ENCODE assay signal across 17 cellular contexts in the genomic region with DNA sequence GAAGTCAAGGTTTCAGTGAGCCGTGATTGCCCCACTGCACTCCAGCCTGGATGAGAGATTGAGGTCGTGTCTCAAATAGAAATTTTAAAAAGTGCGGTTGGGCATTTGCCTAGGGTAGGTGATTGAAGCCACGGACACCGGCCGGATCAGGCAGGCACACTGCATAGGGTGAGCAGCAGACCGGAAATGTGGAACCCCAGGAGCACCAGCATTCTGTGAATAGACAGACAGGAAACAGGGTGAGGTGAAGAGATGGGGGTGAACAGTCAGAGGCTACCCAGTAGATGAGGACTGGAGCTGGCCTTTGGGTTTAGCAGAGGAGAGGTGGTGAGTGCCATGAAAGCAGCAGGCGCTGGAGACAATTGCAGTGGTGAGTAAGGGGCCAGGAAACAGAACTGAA. TPM values are rescaled to one million over a fixed set of nuclear protein-coding genes. Genes with fewer than 3 reads are reported as not detected.
DNase-seq lines count a peak whose midpoint lies in the region; ATAC-seq, FAIRE-seq and TF ChIP-seq lines count a peak whose summit lies in the region.
"Had no signal": no experiment of that assay in that cellular context is flagged by ENCODE, and none has a peak within 500 bp of the region (broad histone marks: within the 10 kb centered on the region; RNA-seq: fewer than 3 reads in every experiment).

No MANE protein-coding gene starts in this region.

- H3K36me3 ChIP-seq in CD4-positive, alpha-beta memory T cell (ENCODE audit: insufficient read depth, low read length), result no peaks in the 10 kb centered on the region
- H3K36me3 ChIP-seq in astrocyte (ENCODE audit: insufficient read depth, low read length), result no peaks in the 10 kb centered on the region
- H3K36me3 ChIP-seq in aorta (ENCODE audit: control insufficient read depth in 1 of 2, insufficient read depth in 2 of 2, low read length in 1 of 2), result peaks cover 0 to 2% of the 10 kb centered on the region in 2 donors
- H3K36me3 ChIP-seq: Peyer's patch had no signal

- TF ChIP-seq CTCF in astrocyte (IDR thresholded peaks at IDR 0.05; ENCODE audit: insufficient read depth, low read depth, low read length), result no peak
- TF ChIP-seq CTCF in nephron progenitor cell (IDR thresholded peaks at IDR 0.05), result no peak

- CTCF ChIA-PET in CD4-positive, alpha-beta memory T cell (lab: Charles Lee; ENCODE audit: partially characterized antibody), result no interaction called here

- no peaks in the 10 kb centered on the region for H3K27me3 ChIP-seq in CD4-positive, alpha-beta memory T cell (ENCODE audit: insufficient read depth, low read length)
- H3K27me3 ChIP-seq in astrocyte (ENCODE audit: insufficient read depth, low read length) (no peaks in the 10 kb centered on the region), aorta (ENCODE audit: control insufficient read depth in 1 of 2, insufficient read depth in 2 of 2, low read length in 1 of 2) (no peaks in the 10 kb centered on the region)
- H3K27me3 ChIP-seq: Peyer's patch had no signal

- H3K27ac Mint-ChIP-seq in CD4-positive, alpha-beta memory T cell, result peak overlapping the region in 4 of 7 donors; percentile 10 to 63 (median 42)
- H3K27ac Mint-ChIP-seq in astrocyte (ENCODE audit: unreplicated experiment) (peak overlapping the region; percentile 30), nephron progenitor cell (peak overlapping the region; percentile 61)

- peaks cover 80% of the 10 kb centered on the region for H3K79me2 ChIP-seq in astrocyte (ENCODE audit: insufficient read depth, low read length)
- H3K79me2 ChIP-seq: parathyroid adenoma had no signal

- no peak overlapping the region for H3K4me3 Mint-ChIP-seq in CD4-positive, alpha-beta memory T cell
- H3K4me3 Mint-ChIP-seq in astrocyte (ENCODE audit: unreplicated experiment) (no peak overlapping the region), nephron progenitor cell (peak overlapping the region; percentile 63)
- H3K4me3 Mint-ChIP-seq: activated B cell treated with CpG ODN at 0.5 μM for 24 hours had no signal

- no peaks in the 10 kb centered on the region for H3K27me3 Mint-ChIP-seq in CD4-positive, alpha-beta memory T cell
- no peaks in the 10 kb centered on the region for H3K27me3 Mint-ChIP-seq in astrocyte (ENCODE audit: low read depth, unreplicated experiment)
- peaks cover 5% of the 10 kb centered on the region for H3K27me3 Mint-ChIP-seq in nephron progenitor cell (ENCODE audit: low read depth, poor library complexity)
- H3K27me3 Mint-ChIP-seq: activated B cell treated with CpG ODN at 0.5 μM for 24 hours had no signal

- 81 to 86% methylated on average over 8 of the region's 8 CpGs for WGBS in aorta, 2 donors

- no peak overlapping the region for H3K4me2 ChIP-seq in astrocyte (ENCODE audit: low read length)

- peaks cover 23 to 26% of the 10 kb centered on the region in 2 donors for H3K36me3 Mint-ChIP-seq in CD4-positive, alpha-beta memory T cell
- H3K36me3 Mint-ChIP-seq in astrocyte (ENCODE audit: low read depth, unreplicated experiment) (peaks cover 11% of the 10 kb centered on the region), nephron progenitor cell (ENCODE audit: low read depth) (peaks cover 27% of the 10 kb centered on the region)

- no peak for DNase-seq in CD4-positive, alpha-beta memory T cell
- peak; percentile 26 to 41 for DNase-seq in Kasumi-1 (lab: John Stamatoyannopoulos, UW)
- DNase-seq in astrocyte (ENCODE audit: low read depth), result no peak
- DNase-seq in nephron progenitor cell, result no peak
- no peak for DNase-seq in left cardiac atrium
- DNase-seq in aorta, result no peak
- no peak for DNase-seq in NCI-H1092 (lab: John Stamatoyannopoulos, UW)
- no peak for DNase-seq in NCI-H510A (lab: John Stamatoyannopoulos, UW)
- DNase-seq: activated B cell treated with CpG ODN at 0.5 μM for 24 hours; anterior cingulate cortex; cerebellar nuclear complex; hypothalamus; NCI-H1092 treated with DMSO at 0.1 percent for 48 hours; Peyer's patch; stimulated activated CD4-positive, alpha-beta T cell treated with anti-CD3 and anti-CD28 coated beads, Interleukin-2, amount 100 ng/mL, for 24 hours had no signal

- peaks cover 55% of the 10 kb centered on the region for H4K20me1 ChIP-seq in astrocyte (ENCODE audit: insufficient read depth, low read length)

- no peak for ATAC-seq in left cardiac atrium
- no peak for ATAC-seq in aorta (ENCODE audit: low FRiP score)

- no peak overlapping the region for H3K9ac ChIP-seq in astrocyte (ENCODE audit: low read length)
- H3K9ac ChIP-seq: parathyroid adenoma had no signal

- H3K4me1 ChIP-seq in CD4-positive, alpha-beta memory T cell (ENCODE audit: insufficient read depth, low read length), result no peaks in the 10 kb centered on the region
- H3K4me1 ChIP-seq in astrocyte (ENCODE audit: insufficient read depth, low read length) (no peaks in the 10 kb centered on the region), aorta (ENCODE audit: control insufficient read depth in 1 of 2, insufficient read depth in 2 of 2, low read length in 2 of 2) (no peaks in the 10 kb centered on the region)
- H3K4me1 ChIP-seq: parathyroid adenoma, Peyer's patch had no signal

- no peaks in the 10 kb centered on the region for H3K9me3 ChIP-seq in CD4-positive, alpha-beta memory T cell (ENCODE audit: control insufficient read depth in 1 of 2, low read length in 2 of 2)
- no peaks in the 10 kb centered on the region for H3K9me3 ChIP-seq in astrocyte (ENCODE audit: insufficient read depth, low read depth, low read length)
- no peaks in the 10 kb centered on the region for H3K9me3 ChIP-seq in aorta (ENCODE audit: control insufficient read depth, low read length)
- H3K9me3 ChIP-seq: Peyer's patch had no signal

- no peak for FAIRE-seq in astrocyte (lab: Jason Lieb, UNC)
- FAIRE-seq: GM12891 had no signal

- no peak overlapping the region for H3K4me3 ChIP-seq in CD4-positive, alpha-beta memory T cell (ENCODE audit: low read length in 2 of 2)
- no peak overlapping the region for H3K4me3 ChIP-seq in astrocyte (ENCODE audit: insufficient read depth, low read depth, low read length)
- no peak overlapping the region for H3K4me3 ChIP-seq in aorta (ENCODE audit: low read length in 2 of 2)
- H3K4me3 ChIP-seq: Peyer's patch had no signal

- H3K27ac ChIP-seq in CD4-positive, alpha-beta memory T cell (ENCODE audit: low read depth, low read length), result no peak overlapping the region
- H3K27ac ChIP-seq in astrocyte (ENCODE audit: low read depth, low read length), result no peak overlapping the region
- no peak overlapping the region for H3K27ac ChIP-seq in aorta (ENCODE audit: low read depth in 1 of 2, low read length in 2 of 2)
- H3K27ac ChIP-seq: parathyroid adenoma, Peyer's patch had no signal

- POLR2A ChIA-PET in CD4-positive, alpha-beta memory T cell (lab: Charles Lee; ENCODE audit: partially characterized antibody), result no interaction called here

- peaks cover 9 to 23% (median 19%) of the 10 kb centered on the region in 4 donors for H3K4me1 Mint-ChIP-seq in CD4-positive, alpha-beta memory T cell
- peaks cover 18% of the 10 kb centered on the region for H3K4me1 Mint-ChIP-seq in astrocyte (ENCODE audit: low read depth, unreplicated experiment)
- peaks cover 36% of the 10 kb centered on the region for H3K4me1 Mint-ChIP-seq in nephron progenitor cell

- H2AFZ ChIP-seq in astrocyte (ENCODE audit: low read depth, low read length), result no peak overlapping the region
- H2AFZ ChIP-seq: parathyroid adenoma had no signal

- H3K9me3 Mint-ChIP-seq in CD4-positive, alpha-beta memory T cell, result no peaks in the 10 kb centered on the region
- H3K9me3 Mint-ChIP-seq in astrocyte (ENCODE audit: unreplicated experiment) (no peaks in the 10 kb centered on the region), nephron progenitor cell (no peaks in the 10 kb centered on the region)
- H3K9me3 Mint-ChIP-seq: activated B cell treated with CpG ODN at 0.5 μM for 24 hours had no signal

- intact Hi-C loops in CD4-positive, alpha-beta memory T cell (cut with micrococcal nuclease), result no loop called here
- intact Hi-C loops in left cardiac atrium (cut with DNase I) (no loop called here), aorta (cut with DNase I) (no loop called here)

RNA-seq across cellular contexts. Expression of a gene that starts 43.5 kb away (rescaled TPM):
- total RNA-seq in CD4-positive, alpha-beta memory T cell, result 10 to 100 TPM; 52.0 to 54.8 TPM
- polyA plus RNA-seq in CD4-positive, alpha-beta memory T cell, result 10 to 100 TPM in 1 of 2 donors, 1 to 10 TPM in 1; 4.3 to 19.5 TPM
- total RNA-seq in astrocyte (48.0 and 54.7 TPM in 2 replicates), left cardiac atrium (10 to 100 TPM; 32.0 to 39.8 TPM), aorta (10 to 100 TPM; 73.4 to 74.7 TPM)
- polyA plus RNA-seq in aorta, result 10 to 100 TPM; 19.0 to 24.7 TPM

Comparison
In these comparisons a context has a peak if more than half of its experiments do, and no peak if none do; other contexts are left out.
1. DNase-seq: peak in Kasumi-1 (2 of 2); none in CD4-positive, alpha-beta memory T cell (0 of 5), astrocyte (single experiment), nephron progenitor cell (single experiment), left cardiac atrium (single experiment), aorta (0 of 2), NCI-H1092 (single experiment) and NCI-H510A (single experiment).
2. Peak in every context shown above with its lines, with median percentiles within 50 percentile points of each other: H3K27ac Mint-ChIP-seq.